ENCODE assay signal across 9 cellular contexts in the genomic region with DNA sequence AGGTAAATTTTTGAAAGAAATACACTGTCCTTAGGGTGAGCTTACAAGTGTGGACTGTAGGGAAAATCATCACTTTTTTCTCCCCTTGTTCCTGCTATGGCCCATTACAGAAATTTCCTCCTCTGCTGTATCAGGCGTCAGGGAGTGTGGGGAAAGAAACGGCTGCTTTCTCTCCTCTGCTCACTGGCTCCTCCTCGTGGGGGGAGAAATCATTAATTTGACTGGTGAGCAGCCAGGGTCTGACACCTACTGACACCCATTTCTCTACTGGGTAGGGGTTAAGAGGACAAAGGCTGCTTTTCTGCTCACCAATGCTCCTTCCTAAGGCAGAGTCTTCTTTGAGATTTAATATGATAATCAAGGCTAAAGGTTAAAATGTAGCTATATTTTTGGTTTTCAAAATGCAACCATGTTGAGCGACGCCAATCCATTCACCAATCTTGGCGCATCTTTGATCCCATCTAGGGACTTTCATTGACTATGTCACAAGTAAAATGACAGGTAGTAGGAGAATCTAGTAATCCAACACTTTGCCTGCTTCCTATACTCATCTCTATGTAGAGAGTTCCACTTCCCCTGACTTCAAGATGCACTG. TPM values are rescaled to one million over a fixed set of nuclear protein-coding genes. Genes with fewer than 3 reads are reported as not detected.
A peak's percentile ranks its signal among the peaks of the same experiment; 100 is the strongest.
DNase-seq lines count a peak whose midpoint lies in the region; TF ChIP-seq lines count a peak whose summit lies in the region.
"Had no signal": no experiment of that assay in that cellular context is flagged by ENCODE, and none has a peak within 500 bp of the region (broad histone marks: within the 10 kb centered on the region; RNA-seq: fewer than 3 reads in every experiment).

No MANE protein-coding gene starts in this region.

- intact Hi-C loops in prostate gland (cut with DNase I), result no loop called here
- intact Hi-C loops in lower leg skin (cut with DNase I; ENCODE audit: low total_unique reads), result no loop called here

- H3K4me3 ChIP-seq in H7 (ENCODE audit: insufficient read depth, low read depth, low read length) (no peak overlapping the region), OCI-LY3 (ENCODE audit: low read length) (no peak overlapping the region), prostate gland (no peak overlapping the region), lower leg skin (ENCODE audit: low read depth, poor library complexity, severe bottlenecking) (no peak overlapping the region)
- H3K4me3 ChIP-seq: SK-N-MC had no signal

- H3K27me3 ChIP-seq in H7 (ENCODE audit: control insufficient read depth, insufficient read depth, low read length) (no peaks in the 10 kb centered on the region), OCI-LY3 (ENCODE audit: low read depth, low read length) (no peaks in the 10 kb centered on the region), prostate gland (replicated peaks; ENCODE audit: insufficient read depth) (no peaks in the 10 kb centered on the region)

- H3K79me2 ChIP-seq in OCI-LY3 (ENCODE audit: low read length), result peaks cover 9% of the 10 kb centered on the region; the same call in 1 of the 2 replicates

- H3K9ac ChIP-seq in OCI-LY3 (ENCODE audit: low read length), result no peak overlapping the region

- H3K27ac ChIP-seq in OCI-LY3 (ENCODE audit: low read length), result no peak overlapping the region
- no peak overlapping the region for H3K27ac ChIP-seq in prostate gland
- H3K27ac ChIP-seq: SK-N-MC had no signal

- H3K9me3 ChIP-seq in OCI-LY3 (ENCODE audit: insufficient read depth, low read length) (no peaks in the 10 kb centered on the region), prostate gland (no peaks in the 10 kb centered on the region)

- no peaks in the 10 kb centered on the region for H3K36me3 ChIP-seq in H7 (replicated peaks; ENCODE audit: control insufficient read depth, insufficient read depth, low read length)
- peaks cover 43% of the 10 kb centered on the region for H3K36me3 ChIP-seq in OCI-LY3 (replicated peaks; ENCODE audit: low read depth, low read length)
- no peaks in the 10 kb centered on the region for H3K36me3 ChIP-seq in prostate gland

- no peak overlapping the region for H3K4me2 ChIP-seq in OCI-LY3 (ENCODE audit: low read length)

- H4K20me1 ChIP-seq in OCI-LY3 (ENCODE audit: insufficient read depth, low read length), result peaks cover 4% of the 10 kb centered on the region; the same call in 1 of the 2 replicates

- WGBS in prostate gland, result 58% methylated on average over 6 of the region's 6 CpGs
- 56 to 67% methylated on average over 6 of the region's 6 CpGs for WGBS in lower leg skin, 2 donors

- peak; percentile 86 for TF ChIP-seq CTCF in OCI-LY3 (IDR thresholded peaks at IDR 0.05; ENCODE audit: low read depth, low read length)
- TF ChIP-seq CTCF in prostate gland (IDR thresholded peaks at IDR 0.05), result peak in 3 of 4 experiments; percentile 41 to 50 (median 44)
- TF ChIP-seq CTCF in lower leg skin (IDR thresholded peaks at IDR 0.05), result no peak

- H2AFZ ChIP-seq in OCI-LY3 (ENCODE audit: low read depth, low read length), result no peak overlapping the region

- TF ChIP-seq POLR2A in prostate gland (IDR thresholded peaks at IDR 0.05), result no peak
- no peak for TF ChIP-seq POLR2A in lower leg skin (IDR thresholded peaks at IDR 0.05)

- DNase-seq in D341Med (ENCODE audit: low spot score) (peak; percentile 80), H7 (peak; percentile 79), glomerular visceral epithelial cell (ENCODE audit: extremely low spot score) (peak; percentile 42), prostate gland (ENCODE audit: low spot score) (no peak), HCEC 1CT (no peak), lower leg skin (ENCODE audit: low spot score in 2 of 2) (no peak)
- DNase-seq in activated T-helper 1 cell treated with anti-CD3 and anti-CD28 coated beads, Interleukin-2, amount 50 U/mL, for 16 hours (ENCODE audit: low read depth in 1 of 2, low spot score in 1 of 2), result peak; percentile 18 to 19

- H3K4me1 ChIP-seq in OCI-LY3 (ENCODE audit: low read length), result no peaks in the 10 kb centered on the region
- H3K4me1 ChIP-seq in prostate gland (replicated peaks), result no peaks in the 10 kb centered on the region

RNA-seq across cellular contexts. Expression of a gene that starts 25.1 kb away (rescaled TPM):
- 7.8 and 8.6 TPM in 2 replicates for total RNA-seq in H7 (2014; rRNA removed; shearing (Covaris generic))
- total RNA-seq in prostate gland (100 to 1,000 TPM in 1 of 2 donors, 10 to 100 TPM in 1; 71.7 to 100 TPM), lower leg skin (10 to 100 TPM; 34.3 to 45.7 (median 41.7) TPM)

Comparison
In these comparisons a context has a peak if more than half of its experiments do, and no peak if none do; other contexts are left out.
1. DNase-seq: peak in D341Med (single experiment), H7 (single experiment), activated T-helper 1 cell treated with anti-CD3 and anti-CD28 coated beads, Interleukin-2, amount 50 U/mL, for 16 hours (2 of 2) and glomerular visceral epithelial cell (single experiment); none in prostate gland (single experiment), HCEC 1CT (single experiment) and lower leg skin (0 of 2).
2. CTCF ChIP-seq: peak in OCI-LY3 (single experiment) and prostate gland (3 of 4); none in lower leg skin (0 of 3).